In the genomic region with DNA sequence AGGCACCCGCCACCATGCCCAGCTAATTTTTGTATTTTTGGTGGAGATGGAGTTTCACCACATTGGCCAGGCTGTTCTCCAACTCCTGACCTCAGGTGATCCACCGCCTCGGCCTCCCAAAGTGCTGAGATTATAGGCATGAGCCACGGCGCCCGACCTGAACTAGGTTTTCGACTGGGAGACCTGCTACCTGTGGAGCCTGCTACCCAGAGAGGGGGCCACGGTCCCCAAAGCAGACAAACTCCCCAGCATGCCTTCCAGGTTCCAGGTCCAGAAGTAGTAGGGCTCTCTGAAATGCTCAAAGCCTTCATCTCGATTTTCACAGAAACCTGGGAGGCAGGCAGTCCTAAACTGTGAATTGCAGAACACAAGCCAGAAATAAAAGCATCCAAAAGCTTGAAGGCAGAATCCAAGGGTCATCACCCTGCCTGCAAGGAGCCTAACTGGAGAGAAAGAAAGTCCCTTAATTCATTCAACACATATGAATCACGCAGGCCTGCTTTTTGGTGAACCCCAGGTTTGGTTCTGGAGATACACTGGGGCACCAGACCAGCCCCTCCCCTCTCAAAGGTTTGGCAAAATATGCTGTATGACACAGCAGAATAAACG, we compare ENCODE assay signal across 9 cellular contexts. TPM values are rescaled to one million over a fixed set of nuclear protein-coding genes. Genes with fewer than 3 reads are reported as not detected.
DNase-seq lines count a peak whose midpoint lies in the region; ATAC-seq and TF ChIP-seq lines count a peak whose summit lies in the region.
"Had no signal": no experiment of that assay in that cellular context is flagged by ENCODE, and none has a peak within 500 bp of the region (broad histone marks: within the 10 kb centered on the region; RNA-seq: fewer than 3 reads in every experiment).

No MANE protein-coding gene starts in this region.

- peak; percentile 63 for DNase-seq in activated effector memory CD4-positive, alpha-beta T cell treated with anti-CD3 and anti-CD28 coated beads, Interleukin-2, amount 50 U/mL, for 16 hours
- DNase-seq in activated effector memory CD4-positive, alpha-beta T cell treated with Interleukin-2 at 50 U/mL for 16 hours: no peak
- DNase-seq in body of pancreas (peak in 2 of 4 donors; percentile 14 to 16), mesendoderm (no peak), transverse colon (peak; percentile 8), COR-L47 (lab: John Stamatoyannopoulos, UW) (no peak), NCI-H2081 (lab: John Stamatoyannopoulos, UW) (no peak)

- no peak overlapping the region for H2BK120ac ChIP-seq in mesendoderm (ENCODE audit: low read depth, low read length)

- TF ChIP-seq CTCF in body of pancreas (IDR thresholded peaks at IDR 0.05) (no peak), transverse colon (IDR thresholded peaks at IDR 0.05) (no peak)

- H3K79me1 ChIP-seq in mesendoderm (ENCODE audit: low read length): no peaks in the 10 kb centered on the region

- H3K4me3 ChIP-seq in body of pancreas (no peak overlapping the region), mesendoderm (ENCODE audit: low read length) (peak overlapping the region; percentile 34), transverse colon (peak overlapping the region in 3 of 4 donors; percentile 47 to 68 (median 65))

- H3K56ac ChIP-seq in mesendoderm (ENCODE audit: low read length): peak overlapping the region; percentile 88

- intact Hi-C loops in body of pancreas (cut with DNase I): no loop called here
- intact Hi-C loops in transverse colon (cut with DNase I; ENCODE audit: low total_unique reads): no loop called here

- H3K4ac ChIP-seq in mesendoderm (ENCODE audit: low read depth, low read length): no peak overlapping the region

- H3K9me3 ChIP-seq in body of pancreas (no peaks in the 10 kb centered on the region), transverse colon (no peaks in the 10 kb centered on the region)

- peak overlapping the region; percentile 91 for H3K18ac ChIP-seq in mesendoderm (ENCODE audit: low read length)

- peak overlapping the region; percentile 61 for H3K4me2 ChIP-seq in mesendoderm (ENCODE audit: low read length)

- ATAC-seq in body of pancreas (no peak), HG02970 (IDR thresholded peaks at IDR 0.05; ENCODE audit: low FRiP score, unreplicated experiment) (no peak)

- TF ChIP-seq POLR2A in body of pancreas (IDR thresholded peaks at IDR 0.05): no peak
- TF ChIP-seq POLR2A in transverse colon (IDR thresholded peaks at IDR 0.05): no peak

- in situ Hi-C loops in transverse colon (cut with MboI; ENCODE audit: low pct_ligation_motif_present in 1 of 4, low pct_unique_long_range_greater_than_20kb in 1 of 4, low sequenced_read_pairs in 3 of 4): loop anchor here in 2 of 4 donors (10.0 kb wide), 1 partner anchor 80 kb away; no protein-coding TSS in a partner anchor

- 47 to 62% methylated on average over 6 to 11 of the region's 11 CpGs for WGBS in body of pancreas, 2 donors
- WGBS in mesendoderm (ENCODE audit: extremely low coverage, insufficient coverage, low lambda C conversion rate): no CpG with 5 or more reads among the region's 11 CpGs
- 60% methylated on average over 10 of the region's 11 CpGs; no CpG with 5 or more reads in 1 of the 2 donors for WGBS in transverse colon (ENCODE audit: low coverage in 1 of 2), 2 donors

- peak overlapping the region; percentile 71 for H3K9ac ChIP-seq in mesendoderm (ENCODE audit: low read length)

- TF ChIP-seq EP300 in transverse colon (IDR thresholded peaks at IDR 0.05; ENCODE audit: low read depth): no peak

- no peak overlapping the region for H4K8ac ChIP-seq in mesendoderm (ENCODE audit: low read depth, low read length)

- peaks cover 50% of the 10 kb centered on the region for H3K4me1 ChIP-seq in body of pancreas
- peaks cover 7% of the 10 kb centered on the region for H3K4me1 ChIP-seq in mesendoderm (ENCODE audit: control insufficient read depth, low read depth, low read length)
- H3K4me1 ChIP-seq in transverse colon: peaks cover 32 to 55% (median 42%) of the 10 kb centered on the region in 4 donors

- H3K27ac ChIP-seq in body of pancreas: peak overlapping the region; percentile 96 to 99 (median 98)
- H3K27ac ChIP-seq in mesendoderm (ENCODE audit: low read depth, low read length): no peak overlapping the region
- H3K27ac ChIP-seq in transverse colon: peak overlapping the region; percentile 95 to 99 (median 98)

- H3K27me3 ChIP-seq in body of pancreas (no peaks in the 10 kb centered on the region), mesendoderm (ENCODE audit: insufficient read depth, low read length, poor library complexity) (no peaks in the 10 kb centered on the region), transverse colon (no peaks in the 10 kb centered on the region)

- no peak overlapping the region for H4K5ac ChIP-seq in mesendoderm (ENCODE audit: low read length)

- no peak overlapping the region for H2BK15ac ChIP-seq in mesendoderm (replicated peaks; ENCODE audit: low read depth)

- H3K23ac ChIP-seq in mesendoderm (ENCODE audit: low read length): no peak overlapping the region

- no peaks in the 10 kb centered on the region for H3K79me2 ChIP-seq in mesendoderm (ENCODE audit: control insufficient read depth, insufficient read depth, low read length)

- no peaks in the 10 kb centered on the region for H3K36me3 ChIP-seq in body of pancreas (replicated peaks in 1 of 2; ENCODE audit: insufficient read depth in 1 of 2, low read depth in 2 of 2)
- H3K36me3 ChIP-seq in mesendoderm (ENCODE audit: control insufficient read depth, insufficient read depth, low read length): no peaks in the 10 kb centered on the region
- H3K36me3 ChIP-seq in transverse colon: no peaks in the 10 kb centered on the region

- H2BK5ac ChIP-seq in mesendoderm (ENCODE audit: low read length): no peak overlapping the region

- no peak overlapping the region for H2AK5ac ChIP-seq in mesendoderm (ENCODE audit: low read length)

RNA-seq across cellular contexts. Expression of a gene that starts 4.6 kb away (rescaled TPM):
- 10 to 100 TPM; 12.2 to 15.5 TPM for total RNA-seq in body of pancreas
- polyA plus RNA-seq in mesendoderm (2013, experiment 1 of 2): 4.5 TPM
- polyA plus RNA-seq in mesendoderm (2013, experiment 2 of 2): 4.1 TPM
- total RNA-seq in transverse colon: 10 to 100 TPM; 40.8 to 86.9 (median 65.5) TPM

RNA-seq across cellular contexts. Expression of a gene that starts 48.2 kb away (rescaled TPM):
- total RNA-seq in body of pancreas: not detected
- not detected for polyA plus RNA-seq in mesendoderm (2013, experiment 1 of 2)
- not detected for polyA plus RNA-seq in mesendoderm (2013, experiment 2 of 2)
- total RNA-seq in transverse colon: not detected
- total RNA-seq: subcutaneous adipose tissue had no signal

Comparison
In these comparisons a context has a peak if more than half of its experiments do, and no peak if none do; other contexts are left out.
1. DNase-seq: peak in activated effector memory CD4-positive, alpha-beta T cell treated with anti-CD3 and anti-CD28 coated beads, Interleukin-2, amount 50 U/mL, for 16 hours (single experiment) and transverse colon (single experiment); none in activated effector memory CD4-positive, alpha-beta T cell treated with Interleukin-2 at 50 U/mL for 16 hours (single experiment), mesendoderm (single experiment), COR-L47 (single experiment) and NCI-H2081 (0 of 2).
2. H3K4me3 ChIP-seq: peak in mesendoderm (single experiment) and transverse colon (3 of 4); none in body of pancreas (0 of 2).